Comparison of ENCODE assay signal across 8 cellular contexts in genomic region chr20:50572922-50573777, GRCh38.
DNase-seq lines count a peak whose midpoint lies in the region; ATAC-seq and TF ChIP-seq lines count a peak whose summit lies in the region.

No MANE protein-coding gene starts in this region.

- no peaks in the 10 kb centered on the region for H3K4me1 ChIP-seq in endodermal cell (ENCODE audit: control insufficient read depth, insufficient read depth, low read length)
- H3K4me1 ChIP-seq in hepatocyte (ENCODE audit: insufficient read depth): peaks cover 13% of the 10 kb centered on the region

- no peaks in the 10 kb centered on the region for H3K9me3 Mint-ChIP-seq in endodermal cell

- WGBS in endodermal cell (ENCODE audit: insufficient coverage in 1 of 2, insufficient read length in 1 of 2), 2 experiments: 85 to 89% methylated on average over 6 of the region's 6 CpGs
- WGBS in hepatocyte (ENCODE audit: low lambda C conversion rate, missing lambda C conversion rate): 76% methylated on average over 6 of the region's 6 CpGs

- H3K4me3 Mint-ChIP-seq in endodermal cell: no peak overlapping the region

- H3K27ac ChIP-seq in endodermal cell (ENCODE audit: low read depth, low read length): peak overlapping the region; percentile 7
- H3K27ac ChIP-seq in hepatocyte: no peak overlapping the region

- H3K4me2 ChIP-seq in hepatocyte: no peak overlapping the region

- no peaks in the 10 kb centered on the region for H3K27me3 Mint-ChIP-seq in endodermal cell (ENCODE audit: insufficient read depth)

- H3K36me3 ChIP-seq in endodermal cell (ENCODE audit: control insufficient read depth, insufficient read depth, low read length) (peaks cover 50% of the 10 kb centered on the region), hepatocyte (replicated peaks; ENCODE audit: insufficient read depth, low read depth) (no peaks in the 10 kb centered on the region)

- peaks cover 38% of the 10 kb centered on the region for H3K36me3 Mint-ChIP-seq in endodermal cell (ENCODE audit: low read depth)

- peaks cover 5% of the 10 kb centered on the region for H3K4me1 Mint-ChIP-seq in endodermal cell

- H3K9me2 ChIP-seq in hepatocyte (replicated peaks; ENCODE audit: insufficient read depth): no peaks in the 10 kb centered on the region

- H2AFZ ChIP-seq in hepatocyte: no peak overlapping the region

- TF ChIP-seq CTCF in endodermal cell (conservative IDR thresholded peaks at IDR 0.05) (no peak), hepatocyte (IDR thresholded peaks at IDR 0.05; ENCODE audit: poor library complexity) (no peak)

- no peaks in the 10 kb centered on the region for H3K9me3 ChIP-seq in endodermal cell (ENCODE audit: control insufficient read depth, low read length)
- H3K9me3 ChIP-seq in hepatocyte (ENCODE audit: low read depth): no peaks in the 10 kb centered on the region

- DNase-seq in COLO668 (lab: John Stamatoyannopoulos, UW; ENCODE audit: unreplicated experiment): peak; percentile 24
- DNase-seq in NCI-H2196 treated with DMSO at 0.1 percent for 48 hours (lab: John Stamatoyannopoulos, UW; ENCODE audit: unreplicated experiment): peak; percentile 88
- DNase-seq in endodermal cell: no peak
- DNase-seq in pons (ENCODE audit: low spot score): peak; percentile 59
- no peak for DNase-seq in AML-193 (lab: John Stamatoyannopoulos, UW)
- no peak for DNase-seq in hepatocyte (ENCODE audit: low spot score)

- H3K27me3 ChIP-seq in endodermal cell (ENCODE audit: control insufficient read depth, insufficient read depth, low read length, poor library complexity, severe bottlenecking): no peaks in the 10 kb centered on the region
- H3K27me3 ChIP-seq in hepatocyte: no peaks in the 10 kb centered on the region

- no peak overlapping the region for H3K9ac ChIP-seq in endodermal cell (ENCODE audit: extremely low read depth, low read length, poor library complexity, severe bottlenecking)

- H4K20me1 ChIP-seq in hepatocyte (ENCODE audit: insufficient read depth, poor library complexity, severe bottlenecking): peaks cover 5% of the 10 kb centered on the region

- H3K27ac Mint-ChIP-seq in endodermal cell: no peak overlapping the region

- H3K4me3 ChIP-seq in endodermal cell (ENCODE audit: low read length) (no peak overlapping the region), hepatocyte (no peak overlapping the region)

- peaks cover 20% of the 10 kb centered on the region for H3K79me2 ChIP-seq in hepatocyte

- ATAC-seq in GM18517 (IDR thresholded peaks at IDR 0.05; ENCODE audit: unreplicated experiment): no peak
- ATAC-seq in GM19455 (IDR thresholded peaks at IDR 0.05; ENCODE audit: unreplicated experiment): no peak

Comparison
In these comparisons a context has a peak if more than half of its experiments do, and no peak if none do; other contexts are left out.
1. DNase-seq: peak in COLO668 (single experiment), NCI-H2196 treated with DMSO at 0.1 percent for 48 hours (single experiment) and pons (single experiment); none in endodermal cell (single experiment), AML-193 (0 of 2) and hepatocyte (single experiment).